In genomic region chr22:33326540-33327295, GRCh38 we compare ENCODE assay signal across 16 cellular contexts.
"Had no signal": no experiment of that assay in that cellular context is flagged by ENCODE, and none has a peak within 500 bp of the region (broad histone marks: within the 10 kb centered on the region; RNA-seq: fewer than 3 reads in every experiment).

No MANE protein-coding gene starts in this region.

- H3K9me3 ChIP-seq: mucosa of descending colon, testis had no signal

- DNase-seq: activated CD4-positive, alpha-beta T cell treated with anti-CD3 and anti-CD28 coated beads, Interleukin-2, amount 50 U/mL, for 1 hour; activated naive CD4-positive, alpha-beta T cell treated with anti-CD3 and anti-CD28 coated beads for 36 hours; activated T-cell treated with anti-CD3 and anti-CD28 coated beads for 4 hours; effector CD4-positive, alpha-beta T cell; hippocampal formation; mucosa of descending colon; natural killer cell; nucleus accumbens; stimulated activated CD4-positive, alpha-beta T cell treated with anti-CD3 and anti-CD28 coated beads, Interleukin-2, amount 100 ng/mL, for 48 hours; stimulated activated naive CD8-positive, alpha-beta T cell treated with anti-CD3 and anti-CD28 coated beads, Interleukin-15, amount 100 ng/mL, for 72 hours; testis had no signal

- H3K4me3 ChIP-seq: cardiac muscle cell, lung, mucosa of descending colon, testis had no signal

- H3K27ac Mint-ChIP-seq: activated naive CD4-positive, alpha-beta T cell treated with anti-CD3 and anti-CD28 coated beads for 36 hours; activated T-helper 17 cell treated with anti-CD3 and anti-CD28 coated beads, Interleukin-2, amount 50 U/mL, for 72 hours; natural killer cell; stimulated activated naive CD8-positive, alpha-beta T cell treated with anti-CD3 and anti-CD28 coated beads, Interleukin-15, amount 100 ng/mL, for 72 hours; T-helper 1 cell treated with Interleukin-12 subunit alpha and Interleukin-12 subunit beta and Interleukin-4 antibody, amounts not matched to agents 30 μg/mL and 1 μg/mL, for 36 hours; WTC11 had no signal

- H3K27ac ChIP-seq: cardiac muscle cell, testis had no signal

- H3K27me3 Mint-ChIP-seq: activated T-helper 17 cell treated with anti-CD3 and anti-CD28 coated beads, Interleukin-2, amount 50 U/mL, for 72 hours; stimulated activated naive CD8-positive, alpha-beta T cell treated with anti-CD3 and anti-CD28 coated beads, Interleukin-15, amount 100 ng/mL, for 72 hours had no signal

- H3K36me3 ChIP-seq: cardiac muscle cell had no signal

- H3K27me3 ChIP-seq: cardiac muscle cell, testis had no signal

- H3K36me3 Mint-ChIP-seq: natural killer cell had no signal

- ATAC-seq: activated T-helper 17 cell treated with anti-CD3 and anti-CD28 coated beads, Interleukin-2, amount 50 U/mL, for 72 hours; mucosa of descending colon; natural killer cell; stimulated activated naive CD8-positive, alpha-beta T cell treated with anti-CD3 and anti-CD28 coated beads, Interleukin-15, amount 100 ng/mL, for 72 hours; WTC11 had no signal

- H3K4me3 Mint-ChIP-seq: activated naive CD4-positive, alpha-beta T cell treated with anti-CD3 and anti-CD28 coated beads for 36 hours; activated T-helper 17 cell treated with anti-CD3 and anti-CD28 coated beads, Interleukin-2, amount 50 U/mL, for 72 hours; natural killer cell; stimulated activated naive CD8-positive, alpha-beta T cell treated with anti-CD3 and anti-CD28 coated beads, Interleukin-15, amount 100 ng/mL, for 72 hours; T-helper 1 cell treated with Interleukin-12 subunit alpha and Interleukin-12 subunit beta and Interleukin-4 antibody, amounts not matched to agents 30 μg/mL and 1 μg/mL, for 36 hours; WTC11 had no signal

- H3K9me3 Mint-ChIP-seq: activated naive CD4-positive, alpha-beta T cell treated with anti-CD3 and anti-CD28 coated beads for 36 hours; activated T-helper 17 cell treated with anti-CD3 and anti-CD28 coated beads, Interleukin-2, amount 50 U/mL, for 72 hours; natural killer cell; WTC11 had no signal

- H3K4me1 ChIP-seq: testis had no signal

- H3K4me1 Mint-ChIP-seq: activated T-helper 17 cell treated with anti-CD3 and anti-CD28 coated beads, Interleukin-2, amount 50 U/mL, for 72 hours; natural killer cell had no signal
